In genomic region chr22:17035976-17036841, GRCh38 we compare ENCODE assay signal across 10 cellular contexts. TPM values are rescaled to one million over a fixed set of nuclear protein-coding genes. Genes with fewer than 3 reads are reported as not detected.
DNase-seq lines count a peak whose midpoint lies in the region; ATAC-seq and TF ChIP-seq lines count a peak whose summit lies in the region.
"Not testable (repeated sequence)": the region's sequence is repeated elsewhere in the genome, so short reads cannot be mapped to it uniquely, and the experiment has no call there.
"Had no signal": no experiment of that assay in that cellular context is flagged by ENCODE, and none has a peak within 500 bp of the region (broad histone marks: within the 10 kb centered on the region; RNA-seq: fewer than 3 reads in every experiment).

No MANE protein-coding gene starts in this region.

- H3K27me3 Mint-ChIP-seq in activated CD8-positive, alpha-beta memory T cell treated with anti-CD3 and anti-CD28 coated beads, Interleukin-2, amount 10 ng/mL, durations not matched to agents 7 days and 5 days = peaks cover 27% of the 10 kb centered on the region

- peak overlapping the region in 56 of 59 donors; percentile 24 to 92 (median 75) for H3K27ac ChIP-seq in dorsolateral prefrontal cortex

- not testable (repeated sequence) for H3K4me1 Mint-ChIP-seq in activated CD8-positive, alpha-beta memory T cell treated with anti-CD3 and anti-CD28 coated beads, Interleukin-2, amount 10 ng/mL, durations not matched to agents 7 days and 5 days

- H3K9me3 Mint-ChIP-seq in activated CD8-positive, alpha-beta memory T cell treated with anti-CD3 and anti-CD28 coated beads, Interleukin-2, amount 10 ng/mL, durations not matched to agents 7 days and 5 days (ENCODE audit: low read depth) = not testable (repeated sequence)

- not testable (repeated sequence) for H3K4me3 Mint-ChIP-seq in activated CD8-positive, alpha-beta memory T cell treated with anti-CD3 and anti-CD28 coated beads, Interleukin-2, amount 10 ng/mL, durations not matched to agents 7 days and 5 days

- not testable (repeated sequence) for H3K36me3 Mint-ChIP-seq in activated CD8-positive, alpha-beta memory T cell treated with anti-CD3 and anti-CD28 coated beads, Interleukin-2, amount 10 ng/mL, durations not matched to agents 7 days and 5 days

- H3K27ac Mint-ChIP-seq in activated CD8-positive, alpha-beta memory T cell treated with anti-CD3 and anti-CD28 coated beads, Interleukin-2, amount 10 ng/mL, durations not matched to agents 7 days and 5 days = not testable (repeated sequence)

- not testable (repeated sequence) for H3K27me3 ChIP-seq in dorsolateral prefrontal cortex

- intact Hi-C loops in dorsolateral prefrontal cortex (cut with DNase I); sciatic nerve (cut with DNase I): not testable (repeated sequence)

- not testable (repeated sequence) for DNase-seq in AG04449 (ENCODE audit: low read depth, low spot score); activated CD8-positive, alpha-beta memory T cell treated with anti-CD3 and anti-CD28 coated beads, Interleukin-2, amount 10 ng/mL, durations not matched to agents 7 days and 5 days
- DNase-seq in NCI-H1417 (lab: John Stamatoyannopoulos, UW) (peak in 2 of 3 experiments; percentile 57 to 63), dorsolateral prefrontal cortex (peak in 8 of 10 donors; percentile 38 to 69 (median 55)), left kidney (ENCODE audit: low read depth, low spot score) (peak; percentile 37), sciatic nerve (ENCODE audit: low spot score) (peak; percentile 62)

- TF ChIP-seq CTCF in AG04449 (IDR thresholded peaks at IDR 0.05; ENCODE audit: insufficient read depth, low read length, missing control alignments) = not testable (repeated sequence)
- TF ChIP-seq CTCF in dorsolateral prefrontal cortex (IDR thresholded peaks at IDR 0.05 in 54 of 56, conservative IDR thresholded peaks at IDR 0.05 in 2 of 56; ENCODE audit: low read depth in 1 of 56, partially characterized antibody in 56 of 56) = peak in 1 of 56 donors; percentile 4

- POLR2A ChIA-PET in AG04449 (lab: Yijun Ruan, JAX) = not testable (repeated sequence)

- H3K4me3 ChIP-seq in AG04449 (ENCODE audit: low read depth, low read length) = peak overlapping the region; percentile 20
- peak overlapping the region; percentile 33 to 80 (median 64) for H3K4me3 ChIP-seq in dorsolateral prefrontal cortex

- CTCF ChIA-PET in AG04449 (lab: Yijun Ruan, JAX) = interaction anchor here (1.0 to 1.6 kb wide), 2 partner anchors 22 to 136 kb away, joined by 4 to 5 read pairs; no protein-coding TSS in a partner anchor
- CTCF ChIA-PET in activated CD8-positive, alpha-beta memory T cell treated with anti-CD3 and anti-CD28 coated beads, Interleukin-2, amount 10 ng/mL, durations not matched to agents 7 days and 5 days (lab: Charles Lee) = not testable (repeated sequence)

- ATAC-seq in GM18499 (IDR thresholded peaks at IDR 0.05; ENCODE audit: insufficient read depth, unreplicated experiment) = peak; percentile 23
- ATAC-seq in HG02678 (IDR thresholded peaks at IDR 0.05; ENCODE audit: unreplicated experiment) = peak; percentile 47
- ATAC-seq in activated CD8-positive, alpha-beta memory T cell treated with anti-CD3 and anti-CD28 coated beads, Interleukin-2, amount 10 ng/mL, durations not matched to agents 7 days and 5 days = peak; percentile 40
- peak; percentile 70 for ATAC-seq in sciatic nerve

RNA-seq across cellular contexts. Expression of gene GAB4, which starts 28.2 kb away (rescaled TPM):
- not detected for total RNA-seq in activated CD8-positive, alpha-beta memory T cell treated with anti-CD3 and anti-CD28 coated beads, Interleukin-2, amount 10 ng/mL, durations not matched to agents 7 days and 5 days
- under 1 TPM in 2 of 120 experiments, not detected in 118; 0.17 to 0.23 TPM for total RNA-seq in dorsolateral prefrontal cortex
- total RNA-seq in sciatic nerve = 0.85 TPM
- total RNA-seq: A172, occipital lobe had no signal

RNA-seq across cellular contexts. Expression of gene IL17RA, which starts 48.6 kb away (rescaled TPM):
- total RNA-seq in activated CD8-positive, alpha-beta memory T cell treated with anti-CD3 and anti-CD28 coated beads, Interleukin-2, amount 10 ng/mL, durations not matched to agents 7 days and 5 days = 10 to 100 TPM; 22.5 to 25.1 TPM
- total RNA-seq in dorsolateral prefrontal cortex (10 to 100 TPM in 82 of 120 experiments, 1 to 10 TPM in 38; 5.6 to 23.7 (median 11.0) TPM), sciatic nerve (22.3 TPM)
